Comparison of ENCODE assay signal across 1 cellular context in genomic region chr2:70923378-70924015, GRCh38.
A peak's percentile ranks its signal among the peaks of the same experiment; 100 is the strongest.
TF ChIP-seq lines count a peak whose summit lies in the region.

No MANE protein-coding gene starts in this region.

TF ChIP-seq in K562, 482 proteins besides CTCF, POLR2A, EP300 and RAD21:
- TF ChIP-seq BCL6 (CRISPR knock-in tag; IDR thresholded peaks at IDR 0.05) (no peak), HOXB6 (CRISPR knock-in tag; IDR thresholded peaks at IDR 0.05; ENCODE audit: borderline replicate concordance) (no peak), POLR3G (IDR thresholded peaks at IDR 0.05; ENCODE audit: extremely low read depth, insufficient read length, insufficient replicate concordance) (no peak), ZNF280A (IDR thresholded peaks at IDR 0.05; ENCODE audit: low read depth, partially characterized antibody) (no peak), GATA2 (CRISPR knock-in tag; IDR thresholded peaks at IDR 0.05) (no peak), ZZZ3 (IDR thresholded peaks at IDR 0.05) (no peak), NRF1 (conservative IDR thresholded peaks at IDR 0.05 in 1 of 2, IDR thresholded peaks at IDR 0.05 in 1 of 2) (no peak), CAMTA2 (CRISPR knock-in tag; conservative IDR thresholded peaks at IDR 0.05) (no peak), MEF2D (tag; conservative IDR thresholded peaks at IDR 0.05; ENCODE audit: low read depth) (no peak), CREB1 (IDR thresholded peaks at IDR 0.05) (no peak), CREB1 (CRISPR knock-in tag; IDR thresholded peaks at IDR 0.05) (no peak), BDP1 (IDR thresholded peaks at IDR 0.05; ENCODE audit: insufficient read depth, insufficient read length) (no peak), CTCFL (IDR thresholded peaks at IDR 0.05; ENCODE audit: borderline replicate concordance, insufficient read depth, low read depth, low read length, poor library complexity, severe bottlenecking) (peak; percentile 41), RBM34 (IDR thresholded peaks at IDR 0.05; ENCODE audit: borderline replicate concordance, insufficient read depth, low read length) (no peak), HDGF (IDR thresholded peaks at IDR 0.05) (no peak), CCNT2 (IDR thresholded peaks at IDR 0.05; ENCODE audit: borderline replicate concordance, extremely low read depth, insufficient read length, low read depth, low read length) (no peak), CREM (IDR thresholded peaks at IDR 0.05; ENCODE audit: low read depth) (0 out of 2 replicates have a peak, but pooled peaks have one; percentile 33), BRF1 (IDR thresholded peaks at IDR 0.05; ENCODE audit: borderline replicate concordance, extremely low read depth, insufficient read length) (no peak), RBM22 (IDR thresholded peaks at IDR 0.05; ENCODE audit: low read depth, low read length, poor library complexity, severe bottlenecking) (no peak)
- TF ChIP-seq, protein P1, sequence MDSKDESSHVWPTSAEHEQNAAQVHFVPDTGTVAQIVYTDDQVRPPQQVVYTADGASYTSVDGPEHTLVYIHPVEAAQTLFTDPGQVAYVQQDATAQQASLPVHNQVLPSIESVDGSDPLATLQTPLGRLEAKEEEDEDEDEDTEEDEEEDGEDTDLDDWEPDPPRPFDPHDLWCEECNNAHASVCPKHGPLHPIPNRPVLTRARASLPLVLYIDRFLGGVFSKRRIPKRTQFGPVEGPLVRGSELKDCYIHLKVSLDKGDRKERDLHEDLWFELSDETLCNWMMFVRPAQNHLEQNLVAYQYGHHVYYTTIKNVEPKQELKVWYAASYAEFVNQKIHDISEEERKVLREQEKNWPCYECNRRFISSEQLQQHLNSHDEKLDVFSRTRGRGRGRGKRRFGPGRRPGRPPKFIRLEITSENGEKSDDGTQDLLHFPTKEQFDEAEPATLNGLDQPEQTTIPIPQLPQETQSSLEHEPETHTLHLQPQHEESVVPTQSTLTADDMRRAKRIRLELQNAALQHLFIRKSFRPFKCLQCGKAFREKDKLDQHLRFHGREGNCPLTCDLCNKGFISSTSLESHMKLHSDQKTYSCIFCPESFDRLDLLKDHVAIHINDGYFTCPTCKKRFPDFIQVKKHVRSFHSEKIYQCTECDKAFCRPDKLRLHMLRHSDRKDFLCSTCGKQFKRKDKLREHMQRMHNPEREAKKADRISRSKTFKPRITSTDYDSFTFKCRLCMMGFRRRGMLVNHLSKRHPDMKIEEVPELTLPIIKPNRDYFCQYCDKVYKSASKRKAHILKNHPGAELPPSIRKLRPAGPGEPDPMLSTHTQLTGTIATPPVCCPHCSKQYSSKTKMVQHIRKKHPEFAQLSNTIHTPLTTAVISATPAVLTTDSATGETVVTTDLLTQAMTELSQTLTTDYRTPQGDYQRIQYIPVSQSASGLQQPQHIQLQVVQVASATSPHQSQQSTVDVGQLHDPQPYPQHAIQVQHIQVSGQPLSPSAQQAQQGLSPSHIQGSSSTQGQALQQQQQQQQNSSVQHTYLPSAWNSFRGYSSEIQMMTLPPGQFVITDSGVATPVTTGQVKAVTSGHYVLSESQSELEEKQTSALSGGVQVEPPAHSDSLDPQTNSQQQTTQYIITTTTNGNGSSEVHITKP (IDR thresholded peaks at IDR 0.05; ENCODE audit: partially characterized antibody), result peak; percentile 95
- TF ChIP-seq, protein P2, sequence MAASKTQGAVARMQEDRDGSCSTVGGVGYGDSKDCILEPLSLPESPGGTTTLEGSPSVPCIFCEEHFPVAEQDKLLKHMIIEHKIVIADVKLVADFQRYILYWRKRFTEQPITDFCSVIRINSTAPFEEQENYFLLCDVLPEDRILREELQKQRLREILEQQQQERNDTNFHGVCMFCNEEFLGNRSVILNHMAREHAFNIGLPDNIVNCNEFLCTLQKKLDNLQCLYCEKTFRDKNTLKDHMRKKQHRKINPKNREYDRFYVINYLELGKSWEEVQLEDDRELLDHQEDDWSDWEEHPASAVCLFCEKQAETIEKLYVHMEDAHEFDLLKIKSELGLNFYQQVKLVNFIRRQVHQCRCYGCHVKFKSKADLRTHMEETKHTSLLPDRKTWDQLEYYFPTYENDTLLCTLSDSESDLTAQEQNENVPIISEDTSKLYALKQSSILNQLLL (CRISPR knock-in tag; IDR thresholded peaks at IDR 0.05; ENCODE audit: borderline replicate concordance), result no peak
